12 cellular contexts compared by ENCODE assay signal in genomic region chr21:38351176-38351959, GRCh38.
DNase-seq lines count a peak whose midpoint lies in the region; ATAC-seq, FAIRE-seq and TF ChIP-seq lines count a peak whose summit lies in the region.
"Had no signal": no experiment of that assay in that cellular context is flagged by ENCODE, and none has a peak within 500 bp of the region (broad histone marks: within the 10 kb centered on the region; RNA-seq: fewer than 3 reads in every experiment).

No MANE protein-coding gene starts in this region.

- peaks cover 10% of the 10 kb centered on the region for H3K4me1 Mint-ChIP-seq in MCF 10A (ENCODE audit: insufficient read depth, unreplicated experiment)
- H3K4me1 Mint-ChIP-seq: activated CD8-positive, alpha-beta memory T cell treated with anti-CD3 and anti-CD28 coated beads, Interleukin-2, amount 10 ng/mL, durations not matched to agents 7 days and 5 days had no signal

- no peak overlapping the region for H3K23ac ChIP-seq in mesendoderm (ENCODE audit: low read length)

- H3K36me3 Mint-ChIP-seq in MCF 10A (ENCODE audit: insufficient read depth, unreplicated experiment) = no peaks in the 10 kb centered on the region
- H3K36me3 Mint-ChIP-seq: activated CD8-positive, alpha-beta memory T cell treated with anti-CD3 and anti-CD28 coated beads, Interleukin-2, amount 10 ng/mL, durations not matched to agents 7 days and 5 days had no signal

- H4K5ac ChIP-seq in mesendoderm (ENCODE audit: low read length) = no peak overlapping the region

- H3K4me3 Mint-ChIP-seq in MCF 10A (ENCODE audit: unreplicated experiment) = no peak overlapping the region
- H3K4me3 Mint-ChIP-seq: activated CD8-positive, alpha-beta memory T cell treated with anti-CD3 and anti-CD28 coated beads, Interleukin-2, amount 10 ng/mL, durations not matched to agents 7 days and 5 days had no signal

- H3K27me3 ChIP-seq in breast epithelium = no peaks in the 10 kb centered on the region
- H3K27me3 ChIP-seq in K562 (ENCODE audit: control insufficient read depth in 2 of 2, insufficient read depth in 2 of 2, low read length in 2 of 2) = peaks cover 16 to 44% of the 10 kb centered on the region in 2 experiments
- H3K27me3 ChIP-seq in mesendoderm (ENCODE audit: insufficient read depth, low read length, poor library complexity) = no peaks in the 10 kb centered on the region
- H3K27me3 ChIP-seq in vagina = no peaks in the 10 kb centered on the region

- H3K18ac ChIP-seq in mesendoderm (ENCODE audit: low read length) = peak overlapping the region; percentile 2

- H3K27ac Mint-ChIP-seq in MCF 10A (ENCODE audit: low read depth, unreplicated experiment) = peak overlapping the region; percentile 7
- H3K27ac Mint-ChIP-seq: activated CD8-positive, alpha-beta memory T cell treated with anti-CD3 and anti-CD28 coated beads, Interleukin-2, amount 10 ng/mL, durations not matched to agents 7 days and 5 days had no signal

- H3K56ac ChIP-seq in mesendoderm (ENCODE audit: low read length) = peak overlapping the region; percentile 61

- no peak for FAIRE-seq in K562 (lab: Jason Lieb, UNC)

- H3K27ac ChIP-seq in breast epithelium (no peak overlapping the region), K562 (ENCODE audit: extremely low read depth, low read depth, low read length) (no peak overlapping the region), mesendoderm (ENCODE audit: low read depth, low read length) (peak overlapping the region; percentile 16), vagina (no peak overlapping the region)

- no peak overlapping the region for H2AFZ ChIP-seq in K562 (ENCODE audit: low read depth, low read length)

- BruUV-seq in MCF 10A (replicated peaks; lab: Mats Ljungman, UMichigan) = no TSS peak
- BruUV-seq in K562 (replicated peaks; lab: Mats Ljungman, UMichigan) = no TSS peak

- H3K9me3 ChIP-seq in breast epithelium (no peaks in the 10 kb centered on the region), K562 (replicated peaks; ENCODE audit: control insufficient read depth, insufficient read depth, low read depth, low read length) (no peaks in the 10 kb centered on the region), vagina (no peaks in the 10 kb centered on the region)
- H3K9me3 ChIP-seq: mucosa of descending colon had no signal

- CTCF ChIA-PET in MCF 10A (lab: Yijun Ruan, JAX) (interaction anchor here (0.5 to 10.7 kb wide), 39 partner anchors 8 to 806 kb away, joined by 3 to 168 read pairs (median 5); no protein-coding TSS in a partner anchor), K562 (lab: Yijun Ruan, JAX; ENCODE audit: low intra/inter-chr PET ratio) (interaction anchor here (1.6 kb wide), 1 partner anchor 132 kb away, joined by 7 read pairs; no protein-coding TSS in a partner anchor)

- intact Hi-C loops in MCF 10A (cut with micrococcal nuclease) = loop anchor here (5.0 kb wide), 1 partner anchor 114 kb away; no protein-coding TSS in a partner anchor
- intact Hi-C loops in breast epithelium (cut with DNase I; ENCODE audit: low total_unique reads) = no loop called here
- intact Hi-C loops in K562 (cut with micrococcal nuclease) = loop anchor here (5.0 to 10.0 kb wide), 4 partner anchors 179 to 677 kb away; partner anchors contain the start of gene KCNJ6
- intact Hi-C loops in vagina (cut with DNase I) = loop anchor here (10.0 kb wide), 2 partner anchors 137 to 197 kb away; no protein-coding TSS in a partner anchor

- peak overlapping the region; percentile 77 for H2BK5ac ChIP-seq in mesendoderm (ENCODE audit: low read length)

- DNase-seq in MCF 10A (ENCODE audit: unreplicated experiment) (no peak), breast epithelium (ENCODE audit: low spot score in 2 of 2) (no peak), K562 (ENCODE audit: extremely low read depth in 1 of 4, low spot score in 3 of 4) (no peak), mesendoderm (peak; percentile 9), vagina (ENCODE audit: extremely low spot score in 2 of 2) (peak; percentile 43 to 70), NCI-H1436 treated with DMSO at 0.1 percent for 48 hours (lab: John Stamatoyannopoulos, UW) (no peak), GM03348 (ENCODE audit: low spot score) (no peak)
- no peak for DNase-seq in stimulated activated CD8-positive, alpha-beta memory T cell treated with anti-CD3 and anti-CD28 coated beads, Interleukin-4, amount 100 ng/mL, for 48 hours
- DNase-seq: activated CD8-positive, alpha-beta memory T cell treated with anti-CD3 and anti-CD28 coated beads, Interleukin-2, amount 10 ng/mL, durations not matched to agents 7 days and 5 days; anterior cingulate cortex; Karpas-422; mucosa of descending colon had no signal

- H3K4me3 ChIP-seq in breast epithelium = no peak overlapping the region
- H3K4me3 ChIP-seq in K562 = no peak overlapping the region
- H3K4me3 ChIP-seq in mesendoderm (ENCODE audit: low read length) = no peak overlapping the region
- no peak overlapping the region for H3K4me3 ChIP-seq in vagina
- H3K4me3 ChIP-seq: mucosa of descending colon had no signal

- no peak overlapping the region; a peak in 1 of 4 replicates for H3K9ac ChIP-seq in K562 (ENCODE audit: insufficient read depth in 1 of 2, low read depth in 2 of 2, low read length in 2 of 2)
- H3K9ac ChIP-seq in mesendoderm (ENCODE audit: low read length) = peak overlapping the region; percentile 29

- TF ChIP-seq CTCF in MCF 10A (IDR thresholded peaks at IDR 0.05; ENCODE audit: unreplicated experiment) = no peak
- TF ChIP-seq CTCF in breast epithelium (IDR thresholded peaks at IDR 0.05) = no peak
- no peak for TF ChIP-seq CTCF in K562 (IDR thresholded peaks at IDR 0.05 in 2 of 3, conservative IDR thresholded peaks at IDR 0.05 in 1 of 3; ENCODE audit: insufficient read depth in 2 of 3, low read depth in 1 of 3, low read length in 3 of 3)
- no peak for TF ChIP-seq CTCF in vagina (IDR thresholded peaks at IDR 0.05)

- no peaks in the 10 kb centered on the region for H3K27me3 Mint-ChIP-seq in MCF 10A (ENCODE audit: insufficient read depth, unreplicated experiment)
- H3K27me3 Mint-ChIP-seq: activated CD8-positive, alpha-beta memory T cell treated with anti-CD3 and anti-CD28 coated beads, Interleukin-2, amount 10 ng/mL, durations not matched to agents 7 days and 5 days had no signal

- WGBS in K562 (ENCODE audit: insufficient coverage, low coverage, missing lambda C conversion rate) = 3% methylated on average over 16 of the region's 16 CpGs
- WGBS in mesendoderm (ENCODE audit: extremely low coverage, insufficient coverage, low lambda C conversion rate) = no CpG with 5 or more reads among the region's 16 CpGs

- H4K20me1 ChIP-seq in K562 (replicated peaks; ENCODE audit: control insufficient read depth, insufficient read depth, low read length) = no peaks in the 10 kb centered on the region; the same call in 1 of the 2 replicates

- H3K36me3 ChIP-seq in breast epithelium = no peaks in the 10 kb centered on the region
- no peaks in the 10 kb centered on the region for H3K36me3 ChIP-seq in K562 (ENCODE audit: control insufficient read depth, insufficient read depth, low read length)
- H3K36me3 ChIP-seq in mesendoderm (ENCODE audit: control insufficient read depth, insufficient read depth, low read length) = no peaks in the 10 kb centered on the region
- no peaks in the 10 kb centered on the region for H3K36me3 ChIP-seq in vagina

- ATAC-seq in K562 = no peak
- ATAC-seq: activated CD8-positive, alpha-beta memory T cell treated with anti-CD3 and anti-CD28 coated beads, Interleukin-2, amount 10 ng/mL, durations not matched to agents 7 days and 5 days; mucosa of descending colon had no signal

- H4K8ac ChIP-seq in mesendoderm (ENCODE audit: low read depth, low read length) = no peak overlapping the region

- no peak for TF ChIP-seq EP300 in K562 (IDR thresholded peaks at IDR 0.05; ENCODE audit: low read length)

- peak overlapping the region; percentile 58 for H2AK5ac ChIP-seq in mesendoderm (ENCODE audit: low read length)

- no peaks in the 10 kb centered on the region for H3K9me3 Mint-ChIP-seq in MCF 10A (ENCODE audit: unreplicated experiment)

- no peaks in the 10 kb centered on the region for H3K9me1 ChIP-seq in K562 (ENCODE audit: control insufficient read depth, insufficient read depth, low read length)

- in situ Hi-C loops in K562 (cut with MboI) = loop anchor here (5.0 kb wide), 2 partner anchors 194 to 654 kb away; no protein-coding TSS in a partner anchor

- H3K4ac ChIP-seq in mesendoderm (ENCODE audit: low read depth, low read length) = no peak overlapping the region

- H2BK120ac ChIP-seq in mesendoderm (ENCODE audit: low read depth, low read length) = no peak overlapping the region

- POLR2A ChIA-PET in MCF 10A (lab: Yijun Ruan, JAX) (interaction anchor here (0.6 to 3.0 kb wide), 7 partner anchors 9 to 787 kb away, joined by 3 to 14 read pairs (median 3); no protein-coding TSS in a partner anchor), K562 (lab: Yijun Ruan, JAX) (interaction anchor here (1.2 kb wide), 1 partner anchor 8 kb away, joined by 3 read pairs; no protein-coding TSS in a partner anchor)

- H3K79me1 ChIP-seq in mesendoderm (ENCODE audit: low read length) = no peaks in the 10 kb centered on the region

- H2BK15ac ChIP-seq in mesendoderm (replicated peaks; ENCODE audit: low read depth) = no peak overlapping the region

- TF ChIP-seq RAD21 in K562 (CRISPR knock-in tag; conservative IDR thresholded peaks at IDR 0.05 in 1 of 2, IDR thresholded peaks at IDR 0.05 in 1 of 2) = no peak

- no peak overlapping the region for H3K4me2 ChIP-seq in K562 (ENCODE audit: insufficient read depth, low read length)
- H3K4me2 ChIP-seq in mesendoderm (ENCODE audit: low read length) = no peak overlapping the region

- no peak for TF ChIP-seq POLR2A in breast epithelium (IDR thresholded peaks at IDR 0.05)
- no peak for TF ChIP-seq POLR2A in K562 (conservative IDR thresholded peaks at IDR 0.05)
- no peak for TF ChIP-seq POLR2A in vagina (IDR thresholded peaks at IDR 0.05)

- H3K4me1 ChIP-seq in breast epithelium (peaks cover 0 to 9% of the 10 kb centered on the region in 2 donors), K562 (replicated peaks in 1 of 2; ENCODE audit: control insufficient read depth in 2 of 2, insufficient read depth in 2 of 2, low read length in 2 of 2) (peaks cover 0 to 3% of the 10 kb centered on the region in 2 experiments; a peak in 1 of 5 replicates), mesendoderm (ENCODE audit: control insufficient read depth, low read depth, low read length) (peaks cover 7% of the 10 kb centered on the region), vagina (no peaks in the 10 kb centered on the region)

- no peaks in the 10 kb centered on the region for H3K79me2 ChIP-seq in K562 (ENCODE audit: control insufficient read depth, insufficient read depth, low read length)
- H3K79me2 ChIP-seq in mesendoderm (ENCODE audit: control insufficient read depth, insufficient read depth, low read length) = no peaks in the 10 kb centered on the region

TF ChIP-seq in K562, 482 proteins besides CTCF, POLR2A, EP300 and RAD21 (continues in another document):
- TF ChIP-seq STAT5B (CRISPR knock-in tag; IDR thresholded peaks at IDR 0.05) (no peak), ZNF175 (CRISPR knock-in tag; IDR thresholded peaks at IDR 0.05; ENCODE audit: low read depth) (no peak), PRPF4 (IDR thresholded peaks at IDR 0.05; ENCODE audit: insufficient read depth, low read depth, low read length, poor library complexity, severe bottlenecking) (no peak)

Comparison
In these comparisons a context has a peak if more than half of its experiments do, and no peak if none do; other contexts are left out.
1. DNase-seq: peak in mesendoderm (single experiment) and vagina (2 of 2); none in MCF 10A (single experiment), breast epithelium (0 of 2), K562 (0 of 4), NCI-H1436 treated with DMSO at 0.1 percent for 48 hours (single experiment), GM03348 (single experiment) and stimulated activated CD8-positive, alpha-beta memory T cell treated with anti-CD3 and anti-CD28 coated beads, Interleukin-4, amount 100 ng/mL, for 48 hours (single experiment).